In genomic region chr12:75892779-75893408, GRCh38 we compare ENCODE assay signal across 1 cellular context.
TF ChIP-seq lines count a peak whose summit lies in the region.

No MANE protein-coding gene starts in this region.

TF ChIP-seq in K562, 482 proteins besides CTCF, POLR2A, EP300 and RAD21 (continued from another document and continues in another):
- TF ChIP-seq, protein P1, sequence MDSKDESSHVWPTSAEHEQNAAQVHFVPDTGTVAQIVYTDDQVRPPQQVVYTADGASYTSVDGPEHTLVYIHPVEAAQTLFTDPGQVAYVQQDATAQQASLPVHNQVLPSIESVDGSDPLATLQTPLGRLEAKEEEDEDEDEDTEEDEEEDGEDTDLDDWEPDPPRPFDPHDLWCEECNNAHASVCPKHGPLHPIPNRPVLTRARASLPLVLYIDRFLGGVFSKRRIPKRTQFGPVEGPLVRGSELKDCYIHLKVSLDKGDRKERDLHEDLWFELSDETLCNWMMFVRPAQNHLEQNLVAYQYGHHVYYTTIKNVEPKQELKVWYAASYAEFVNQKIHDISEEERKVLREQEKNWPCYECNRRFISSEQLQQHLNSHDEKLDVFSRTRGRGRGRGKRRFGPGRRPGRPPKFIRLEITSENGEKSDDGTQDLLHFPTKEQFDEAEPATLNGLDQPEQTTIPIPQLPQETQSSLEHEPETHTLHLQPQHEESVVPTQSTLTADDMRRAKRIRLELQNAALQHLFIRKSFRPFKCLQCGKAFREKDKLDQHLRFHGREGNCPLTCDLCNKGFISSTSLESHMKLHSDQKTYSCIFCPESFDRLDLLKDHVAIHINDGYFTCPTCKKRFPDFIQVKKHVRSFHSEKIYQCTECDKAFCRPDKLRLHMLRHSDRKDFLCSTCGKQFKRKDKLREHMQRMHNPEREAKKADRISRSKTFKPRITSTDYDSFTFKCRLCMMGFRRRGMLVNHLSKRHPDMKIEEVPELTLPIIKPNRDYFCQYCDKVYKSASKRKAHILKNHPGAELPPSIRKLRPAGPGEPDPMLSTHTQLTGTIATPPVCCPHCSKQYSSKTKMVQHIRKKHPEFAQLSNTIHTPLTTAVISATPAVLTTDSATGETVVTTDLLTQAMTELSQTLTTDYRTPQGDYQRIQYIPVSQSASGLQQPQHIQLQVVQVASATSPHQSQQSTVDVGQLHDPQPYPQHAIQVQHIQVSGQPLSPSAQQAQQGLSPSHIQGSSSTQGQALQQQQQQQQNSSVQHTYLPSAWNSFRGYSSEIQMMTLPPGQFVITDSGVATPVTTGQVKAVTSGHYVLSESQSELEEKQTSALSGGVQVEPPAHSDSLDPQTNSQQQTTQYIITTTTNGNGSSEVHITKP (IDR thresholded peaks at IDR 0.05; ENCODE audit: partially characterized antibody) = peak; percentile 72
- TF ChIP-seq FOXK1 (CRISPR knock-in tag; IDR thresholded peaks at IDR 0.05; ENCODE audit: borderline replicate concordance) (no peak), RBM34 (IDR thresholded peaks at IDR 0.05; ENCODE audit: borderline replicate concordance, insufficient read depth, low read length) (no peak), EHMT2 (IDR thresholded peaks at IDR 0.05) (peak; percentile 39), PTBP1 (IDR thresholded peaks at IDR 0.05; ENCODE audit: low read depth, low read length) (no peak), EWSR1 (IDR thresholded peaks at IDR 0.05; ENCODE audit: borderline replicate concordance, low read depth, partially characterized antibody) (no peak), BCOR (IDR thresholded peaks at IDR 0.05) (peak; percentile 95), GATAD2A (IDR thresholded peaks at IDR 0.05) (peak; percentile 96), ZFP30 (CRISPR knock-in tag; IDR thresholded peaks at IDR 0.05; ENCODE audit: borderline replicate concordance) (no peak), HNRNPK (IDR thresholded peaks at IDR 0.05; ENCODE audit: low read depth, low read length, poor library complexity, severe bottlenecking) (no peak), PRPF4 (IDR thresholded peaks at IDR 0.05; ENCODE audit: insufficient read depth, low read depth, low read length, poor library complexity, severe bottlenecking) (no peak), POLR2AphosphoS5 (IDR thresholded peaks at IDR 0.05; ENCODE audit: control insufficient read depth, insufficient read depth, low read depth, low read length) (peak; percentile 99), OTX1 (CRISPR knock-in tag; IDR thresholded peaks at IDR 0.05) (peak; percentile 91), NFATC3 (IDR thresholded peaks at IDR 0.05) (peak; percentile 79; the same call in 1 of the 2 replicates), EP400 (IDR thresholded peaks at IDR 0.05) (peak; percentile 48; the same call in 1 of the 2 replicates), YBX1 (IDR thresholded peaks at IDR 0.05) (no peak), BRF1 (IDR thresholded peaks at IDR 0.05; ENCODE audit: borderline replicate concordance, extremely low read depth, insufficient read length) (no peak), ZNF75A (CRISPR knock-in tag; IDR thresholded peaks at IDR 0.05) (no peak), PCBP1 (IDR thresholded peaks at IDR 0.05; ENCODE audit: low read depth, low read length, poor library complexity, severe bottlenecking) (no peak), ADNP (tag; IDR thresholded peaks at IDR 0.05) (0 out of 2 replicates have a peak, but pooled peaks have one; percentile 37), FIP1L1 (IDR thresholded peaks at IDR 0.05; ENCODE audit: low read depth, low read length, poor library complexity, severe bottlenecking) (no peak), BRD4 (IDR thresholded peaks at IDR 0.05) (no peak), NR2C1 (IDR thresholded peaks at IDR 0.05) (peak; percentile 44), NR2C1 (tag; IDR thresholded peaks at IDR 0.05) (peak; percentile 72), ZNF197 (CRISPR knock-in tag; IDR thresholded peaks at IDR 0.05; ENCODE audit: low read depth) (peak; percentile 96), RFX5 (IDR thresholded peaks at IDR 0.05; ENCODE audit: low read depth, low read length) (no peak), ZFPM2 (CRISPR knock-in tag; IDR thresholded peaks at IDR 0.05) (peak; percentile 97), ZNF318 (IDR thresholded peaks at IDR 0.05; ENCODE audit: borderline replicate concordance in 1 of 2, low read depth in 1 of 2) (peak in 1 of 2 experiments; percentile 70; a peak in 1 of 4 replicates), TCF7 (IDR thresholded peaks at IDR 0.05; ENCODE audit: borderline replicate concordance) (no peak), ZKSCAN3 (CRISPR knock-in tag; IDR thresholded peaks at IDR 0.05) (no peak), ZNF175 (CRISPR knock-in tag; IDR thresholded peaks at IDR 0.05; ENCODE audit: low read depth) (peak; percentile 98), FOXJ3 (CRISPR knock-in tag; IDR thresholded peaks at IDR 0.05) (no peak), ZNF184 (CRISPR knock-in tag; IDR thresholded peaks at IDR 0.05) (no peak), SP1 (CRISPR knock-in tag; IDR thresholded peaks at IDR 0.05) (peak; percentile 86), ZNF263 (CRISPR knock-in tag; IDR thresholded peaks at IDR 0.05; ENCODE audit: borderline replicate concordance) (no peak), ZNF311 (CRISPR knock-in tag; IDR thresholded peaks at IDR 0.05) (peak; percentile 89), SMARCE1 (IDR thresholded peaks at IDR 0.05) (peak; percentile 98), RNF219 (CRISPR knock-in tag; IDR thresholded peaks at IDR 0.05) (no peak)
- TF ChIP-seq, protein P2, sequence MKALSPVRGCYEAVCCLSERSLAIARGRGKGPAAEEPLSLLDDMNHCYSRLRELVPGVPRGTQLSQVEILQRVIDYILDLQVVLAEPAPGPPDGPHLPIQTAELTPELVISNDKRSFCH (CRISPR knock-in tag; IDR thresholded peaks at IDR 0.05) = no peak
- TF ChIP-seq, protein P2 (tag; IDR thresholded peaks at IDR 0.05) = peak; percentile 96
- TF ChIP-seq, protein P3, sequence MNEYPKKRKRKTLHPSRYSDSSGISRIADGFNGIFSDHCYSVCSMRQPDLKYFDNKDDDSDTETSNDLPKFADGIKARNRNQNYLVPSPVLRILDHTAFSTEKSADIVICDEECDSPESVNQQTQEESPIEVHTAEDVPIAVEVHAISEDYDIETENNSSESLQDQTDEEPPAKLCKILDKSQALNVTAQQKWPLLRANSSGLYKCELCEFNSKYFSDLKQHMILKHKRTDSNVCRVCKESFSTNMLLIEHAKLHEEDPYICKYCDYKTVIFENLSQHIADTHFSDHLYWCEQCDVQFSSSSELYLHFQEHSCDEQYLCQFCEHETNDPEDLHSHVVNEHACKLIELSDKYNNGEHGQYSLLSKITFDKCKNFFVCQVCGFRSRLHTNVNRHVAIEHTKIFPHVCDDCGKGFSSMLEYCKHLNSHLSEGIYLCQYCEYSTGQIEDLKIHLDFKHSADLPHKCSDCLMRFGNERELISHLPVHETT (CRISPR knock-in tag; conservative IDR thresholded peaks at IDR 0.05 in 1 of 2, IDR thresholded peaks at IDR 0.05 in 1 of 2) = peak in 1 of 2 experiments; percentile 89; a peak in 2 of 4 replicates
- TF ChIP-seq, protein P4, sequence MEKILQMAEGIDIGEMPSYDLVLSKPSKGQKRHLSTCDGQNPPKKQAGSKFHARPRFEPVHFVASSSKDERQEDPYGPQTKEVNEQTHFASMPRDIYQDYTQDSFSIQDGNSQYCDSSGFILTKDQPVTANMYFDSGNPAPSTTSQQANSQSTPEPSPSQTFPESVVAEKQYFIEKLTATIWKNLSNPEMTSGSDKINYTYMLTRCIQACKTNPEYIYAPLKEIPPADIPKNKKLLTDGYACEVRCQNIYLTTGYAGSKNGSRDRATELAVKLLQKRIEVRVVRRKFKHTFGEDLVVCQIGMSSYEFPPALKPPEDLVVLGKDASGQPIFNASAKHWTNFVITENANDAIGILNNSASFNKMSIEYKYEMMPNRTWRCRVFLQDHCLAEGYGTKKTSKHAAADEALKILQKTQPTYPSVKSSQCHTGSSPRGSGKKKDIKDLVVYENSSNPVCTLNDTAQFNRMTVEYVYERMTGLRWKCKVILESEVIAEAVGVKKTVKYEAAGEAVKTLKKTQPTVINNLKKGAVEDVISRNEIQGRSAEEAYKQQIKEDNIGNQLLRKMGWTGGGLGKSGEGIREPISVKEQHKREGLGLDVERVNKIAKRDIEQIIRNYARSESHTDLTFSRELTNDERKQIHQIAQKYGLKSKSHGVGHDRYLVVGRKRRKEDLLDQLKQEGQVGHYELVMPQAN (IDR thresholded peaks at IDR 0.05; ENCODE audit: borderline replicate concordance) = 0 out of 2 replicates have a peak, but pooled peaks have one; percentile 12
